8 cellular contexts compared by ENCODE assay signal in genomic region chr10:121597504-121598241, GRCh38. TPM values are rescaled to one million over a fixed set of nuclear protein-coding genes. Genes with fewer than 3 reads are reported as not detected.
DNase-seq lines count a peak whose midpoint lies in the region; ATAC-seq and TF ChIP-seq lines count a peak whose summit lies in the region.

No MANE protein-coding gene starts in this region.

- peaks cover 1% of the 10 kb centered on the region for H3K36me3 Mint-ChIP-seq in activated CD4-positive, alpha-beta T cell treated with anti-CD3 and anti-CD28 coated beads, Interleukin-2, amount 10 ng/mL, durations not matched to agents 24 days and 14 days (ENCODE audit: low read depth)

- TF ChIP-seq POLR2A in ovary (IDR thresholded peaks at IDR 0.05), result no peak

- H3K9me3 ChIP-seq in MM.1S (replicated peaks; ENCODE audit: insufficient read depth, low read length) (no peaks in the 10 kb centered on the region), ovary (no peaks in the 10 kb centered on the region)

- H3K4me1 Mint-ChIP-seq in activated CD4-positive, alpha-beta T cell treated with anti-CD3 and anti-CD28 coated beads, Interleukin-2, amount 10 ng/mL, durations not matched to agents 24 days and 14 days, result peaks cover 6% of the 10 kb centered on the region

- no peak for TF ChIP-seq CTCF in MM.1S (IDR thresholded peaks at IDR 0.05; ENCODE audit: low read length)
- TF ChIP-seq CTCF in foreskin keratinocyte (conservative IDR thresholded peaks at IDR 0.05), result no peak
- TF ChIP-seq CTCF in ovary (IDR thresholded peaks at IDR 0.05), result no peak

- no peaks in the 10 kb centered on the region for H3K79me2 ChIP-seq in MM.1S (ENCODE audit: low read length)

- H3K27me3 Mint-ChIP-seq in activated CD4-positive, alpha-beta T cell treated with anti-CD3 and anti-CD28 coated beads, Interleukin-2, amount 10 ng/mL, durations not matched to agents 24 days and 14 days, result peaks cover 54% of the 10 kb centered on the region

- H3K27me3 ChIP-seq in MM.1S (replicated peaks; ENCODE audit: insufficient read depth, low read length), result no peaks in the 10 kb centered on the region
- H3K27me3 ChIP-seq in foreskin keratinocyte, result no peaks in the 10 kb centered on the region
- H3K27me3 ChIP-seq in ovary, result no peaks in the 10 kb centered on the region

- peak overlapping the region; percentile 37 for H3K4me3 ChIP-seq in MM.1S (ENCODE audit: low read length)
- peak overlapping the region; percentile 78 for H3K4me3 ChIP-seq in ovary

- no peak overlapping the region for H3K4me3 Mint-ChIP-seq in activated CD4-positive, alpha-beta T cell treated with anti-CD3 and anti-CD28 coated beads, Interleukin-2, amount 10 ng/mL, durations not matched to agents 24 days and 14 days

- peak overlapping the region; percentile 31; the same call in 1 of the 2 replicates for H3K9ac ChIP-seq in MM.1S (ENCODE audit: low read length)

- in situ Hi-C loops in Caki2 (cut with HindIII; ENCODE audit: low pct_unique_long_range_greater_than_20kb, low sequenced_read_pairs), result no loop called here

- 0 out of 2 replicates have a peak overlapping the region, but pooled peaks have one; percentile 23 for H2AFZ ChIP-seq in MM.1S (ENCODE audit: low read length)

- no peaks in the 10 kb centered on the region for H3K36me3 ChIP-seq in MM.1S (replicated peaks; ENCODE audit: insufficient read depth, low read length)
- H3K36me3 ChIP-seq in ovary, result no peaks in the 10 kb centered on the region

- ATAC-seq in foreskin keratinocyte (peak; percentile 15), GM21529 (IDR thresholded peaks at IDR 0.05; ENCODE audit: unreplicated experiment) (no peak), HG03571 (IDR thresholded peaks at IDR 0.05; ENCODE audit: unreplicated experiment) (no peak)

- peak overlapping the region; percentile 45; the same call in 1 of the 2 replicates for H3K4me2 ChIP-seq in MM.1S (ENCODE audit: low read depth, low read length)

- H4K20me1 ChIP-seq in MM.1S (ENCODE audit: insufficient read depth, low read length), result no peaks in the 10 kb centered on the region

- DNase-seq in Caki2 (ENCODE audit: low read depth), result peak; percentile 22
- no peak for DNase-seq in MM.1S
- DNase-seq in foreskin keratinocyte, result peak in 1 of 2 donors; percentile 63
- peak; percentile 34 to 71 (median 58) for DNase-seq in ovary
- no peak for DNase-seq in activated CD4-positive, alpha-beta T cell treated with anti-CD3 and anti-CD28 coated beads, Interleukin-2, amount 10 ng/mL, durations not matched to agents 24 days and 14 days
- DNase-seq in medulla oblongata (ENCODE audit: extremely low spot score), result no peak

- intact Hi-C loops in ovary (cut with DNase I), result loop anchor here in 2 of 4 donors (10.0 kb wide), 3 partner anchors 113 to 293 kb away; no protein-coding TSS in a partner anchor
- intact Hi-C loops in activated CD4-positive, alpha-beta T cell treated with anti-CD3 and anti-CD28 coated beads, Interleukin-2, amount 10 ng/mL, durations not matched to agents 24 days and 14 days (cut with micrococcal nuclease), result loop anchor here (5.0 kb wide), 1 partner anchor 1550 kb away; the partner anchor contains the start of gene HMX2

- H3K9me3 Mint-ChIP-seq in activated CD4-positive, alpha-beta T cell treated with anti-CD3 and anti-CD28 coated beads, Interleukin-2, amount 10 ng/mL, durations not matched to agents 24 days and 14 days, result no peaks in the 10 kb centered on the region

- no peaks in the 10 kb centered on the region for H3F3A ChIP-seq in MM.1S (ENCODE audit: insufficient read depth, low read length)

- H3K27ac Mint-ChIP-seq in activated CD4-positive, alpha-beta T cell treated with anti-CD3 and anti-CD28 coated beads, Interleukin-2, amount 10 ng/mL, durations not matched to agents 24 days and 14 days, result no peak overlapping the region

- H3K9me2 ChIP-seq in MM.1S (replicated peaks; ENCODE audit: insufficient read depth, low read length), result no peaks in the 10 kb centered on the region

- no peak overlapping the region for H3K27ac ChIP-seq in MM.1S (ENCODE audit: low read length)
- H3K27ac ChIP-seq in foreskin keratinocyte, result peak overlapping the region; percentile 88
- H3K27ac ChIP-seq in ovary, result peak overlapping the region; percentile 74 to 83

- 1% methylated on average over 44 to 75 of the region's 75 CpGs for WGBS in ovary, 3 donors

- TF ChIP-seq EP300 in ovary (IDR thresholded peaks at IDR 0.05), result no peak

- H3K4me1 ChIP-seq in MM.1S (ENCODE audit: low read length) (peaks cover 12% of the 10 kb centered on the region; the same call in 1 of the 2 replicates), foreskin keratinocyte (peaks cover 25% of the 10 kb centered on the region), ovary (ENCODE audit: insufficient read depth) (no peaks in the 10 kb centered on the region)

RNA-seq across cellular contexts. Expression of gene FGFR2, which starts 0.6 kb away (rescaled TPM):
- 7.4 and 13.5 TPM in 2 replicates for total RNA-seq in Caki2 (2014; rRNA removed; shearing (Covaris generic); ENCODE audit: low replicate concordance)
- total RNA-seq in foreskin keratinocyte (30.3 and 35.8 TPM in 2 replicates), ovary (10 to 100 TPM; 11.9 to 52.2 (median 29.7) TPM)
- polyA plus RNA-seq in foreskin keratinocyte (11.1 and 14.3 TPM in 2 replicates), ovary (10 to 100 TPM in 1 of 2 donors, 1 to 10 TPM in 1; 8.8 to 16.1 TPM)
- not detected in 2 replicates for total RNA-seq in activated CD4-positive, alpha-beta T cell treated with anti-CD3 and anti-CD28 coated beads, Interleukin-2, amount 10 ng/mL, durations not matched to agents 24 days and 14 days

Comparison
In these comparisons a context has a peak if more than half of its experiments do, and no peak if none do; other contexts are left out.
1. DNase-seq: peak in Caki2 (single experiment) and ovary (5 of 5); none in MM.1S (single experiment), activated CD4-positive, alpha-beta T cell treated with anti-CD3 and anti-CD28 coated beads, Interleukin-2, amount 10 ng/mL, durations not matched to agents 24 days and 14 days (single experiment) and medulla oblongata (single experiment).